Comparison of ENCODE assay signal across 18 cellular contexts in genomic region chr17:50484341-50485155, GRCh38. TPM values are rescaled to one million over a fixed set of nuclear protein-coding genes. Genes with fewer than 3 reads are reported as not detected.
"Had no signal": no experiment of that assay in that cellular context is flagged by ENCODE, and none has a peak within 500 bp of the region (broad histone marks: within the 10 kb centered on the region; RNA-seq: fewer than 3 reads in every experiment).

No MANE protein-coding gene starts in this region.

- H3K9me3 ChIP-seq: gastroesophageal sphincter, heart right ventricle, prostate gland, right lobe of liver, tibial nerve had no signal

- H3K4me3 Mint-ChIP-seq: activated CD4-positive, alpha-beta memory T cell treated with anti-CD3 and anti-CD28 coated beads for 36 hours; activated CD8-positive, alpha-beta memory T cell treated with anti-CD3 and anti-CD28 coated beads, Interleukin-2, amount 10 ng/mL, durations not matched to agents 7 days and 5 days; naive thymus-derived CD4-positive, alpha-beta T cell had no signal

- DNase-seq: activated CD4-positive, alpha-beta memory T cell treated with anti-CD3 and anti-CD28 coated beads for 36 hours; activated CD8-positive, alpha-beta memory T cell treated with anti-CD3 and anti-CD28 coated beads, Interleukin-2, amount 10 ng/mL, durations not matched to agents 7 days and 5 days; activated gamma-delta T cell treated with Interleukin-2 at 50 U/mL for 16 hours; activated T-cell treated with anti-CD3 and anti-CD28 coated beads, Interleukin-2, amount 50 U/mL, for 48 hours; heart right ventricle; mammary epithelial cell; naive thymus-derived CD4-positive, alpha-beta T cell; stimulated activated CD4-positive, alpha-beta T cell treated with anti-CD3 and anti-CD28 coated beads, Interleukin-1b, Interleukin-23, amount 100 ng/mL, for 48 hours had no signal

- H3K27ac ChIP-seq: heart right ventricle, prostate gland, right lobe of liver had no signal

- ATAC-seq: activated CD8-positive, alpha-beta memory T cell treated with anti-CD3 and anti-CD28 coated beads, Interleukin-2, amount 10 ng/mL, durations not matched to agents 7 days and 5 days; gastroesophageal sphincter; heart right ventricle; naive thymus-derived CD4-positive, alpha-beta T cell; right lobe of liver had no signal

- H3K4me3 ChIP-seq: gastroesophageal sphincter, heart right ventricle, prostate gland, right lobe of liver, tibial nerve had no signal

- H3K27me3 Mint-ChIP-seq: activated CD4-positive, alpha-beta memory T cell treated with anti-CD3 and anti-CD28 coated beads for 36 hours; activated CD8-positive, alpha-beta memory T cell treated with anti-CD3 and anti-CD28 coated beads, Interleukin-2, amount 10 ng/mL, durations not matched to agents 7 days and 5 days; naive thymus-derived CD4-positive, alpha-beta T cell had no signal

- H3K27me3 ChIP-seq: gastroesophageal sphincter, heart right ventricle, right lobe of liver, tibial nerve had no signal

- H3K27ac Mint-ChIP-seq: activated CD4-positive, alpha-beta memory T cell treated with anti-CD3 and anti-CD28 coated beads for 36 hours; activated CD8-positive, alpha-beta memory T cell treated with anti-CD3 and anti-CD28 coated beads, Interleukin-2, amount 10 ng/mL, durations not matched to agents 7 days and 5 days had no signal

- FAIRE-seq: astrocyte, bronchial epithelial cell, islet of Langerhans had no signal

RNA-seq across cellular contexts. Expression of gene CHAD, which starts 15.9 kb away (rescaled TPM):
- total RNA-seq: activated CD4-positive, alpha-beta memory T cell treated with anti-CD3 and anti-CD28 coated beads for 36 hours; activated CD8-positive, alpha-beta memory T cell treated with anti-CD3 and anti-CD28 coated beads, Interleukin-2, amount 10 ng/mL, durations not matched to agents 7 days and 5 days; astrocyte; bronchial epithelial cell; dermis microvascular lymphatic vessel endothelial cell; gastroesophageal sphincter; mammary epithelial cell; mononuclear cell; naive thymus-derived CD4-positive, alpha-beta T cell; tibial nerve had no signal
- polyA plus RNA-seq: mammary epithelial cell; naive thymus-derived CD4-positive, alpha-beta T cell had no signal

RNA-seq across cellular contexts. Expression of gene EPN3, which starts 48.0 kb away (rescaled TPM):
- total RNA-seq: activated CD4-positive, alpha-beta memory T cell treated with anti-CD3 and anti-CD28 coated beads for 36 hours; activated CD8-positive, alpha-beta memory T cell treated with anti-CD3 and anti-CD28 coated beads, Interleukin-2, amount 10 ng/mL, durations not matched to agents 7 days and 5 days; chondrocyte; mononuclear cell; naive thymus-derived CD4-positive, alpha-beta T cell had no signal
- polyA plus RNA-seq: naive thymus-derived CD4-positive, alpha-beta T cell had no signal
